ENCODE assay signal across 1 cellular context in the genomic region with DNA sequence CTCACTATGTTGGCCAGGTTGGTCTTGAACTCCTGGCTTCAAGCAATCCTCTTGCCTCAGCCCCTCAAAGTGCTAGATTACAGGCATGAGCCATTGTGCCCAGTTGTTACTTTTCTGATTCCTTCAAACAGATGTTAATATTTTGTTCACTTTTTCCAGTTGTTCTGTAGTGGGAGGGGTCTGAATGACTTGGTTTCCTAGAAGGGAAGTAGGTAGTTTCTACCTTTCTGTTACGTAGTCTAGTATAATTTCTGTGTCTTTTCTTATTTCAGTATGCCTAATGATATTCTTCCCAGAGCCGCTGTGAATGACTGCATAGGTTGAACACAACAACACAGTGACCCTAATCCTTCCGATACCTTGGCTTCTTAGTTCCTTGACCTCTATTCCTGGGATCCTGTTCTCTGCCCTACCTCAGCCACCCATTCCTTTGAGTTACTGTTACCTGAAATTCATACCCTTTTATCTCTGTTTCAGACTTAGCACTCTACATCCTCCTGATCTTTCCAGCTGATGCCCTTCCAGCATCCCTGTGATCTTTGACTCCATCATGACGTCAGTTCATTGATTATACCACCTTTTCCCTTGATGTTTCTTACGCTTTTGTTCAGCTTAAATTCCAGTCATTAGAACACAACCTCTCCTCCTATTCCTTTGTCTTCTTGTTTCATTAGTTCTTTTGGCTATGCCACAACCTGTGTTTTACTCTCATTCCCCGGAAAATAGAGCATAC.
A peak's percentile ranks its signal among the peaks of the same experiment; 100 is the strongest.
TF ChIP-seq lines count a peak whose summit lies in the region.

No MANE protein-coding gene starts in this region.

TF ChIP-seq in HepG2, 621 proteins besides CTCF, POLR2A, EP300 and RAD21:
- TF ChIP-seq, protein P1, sequence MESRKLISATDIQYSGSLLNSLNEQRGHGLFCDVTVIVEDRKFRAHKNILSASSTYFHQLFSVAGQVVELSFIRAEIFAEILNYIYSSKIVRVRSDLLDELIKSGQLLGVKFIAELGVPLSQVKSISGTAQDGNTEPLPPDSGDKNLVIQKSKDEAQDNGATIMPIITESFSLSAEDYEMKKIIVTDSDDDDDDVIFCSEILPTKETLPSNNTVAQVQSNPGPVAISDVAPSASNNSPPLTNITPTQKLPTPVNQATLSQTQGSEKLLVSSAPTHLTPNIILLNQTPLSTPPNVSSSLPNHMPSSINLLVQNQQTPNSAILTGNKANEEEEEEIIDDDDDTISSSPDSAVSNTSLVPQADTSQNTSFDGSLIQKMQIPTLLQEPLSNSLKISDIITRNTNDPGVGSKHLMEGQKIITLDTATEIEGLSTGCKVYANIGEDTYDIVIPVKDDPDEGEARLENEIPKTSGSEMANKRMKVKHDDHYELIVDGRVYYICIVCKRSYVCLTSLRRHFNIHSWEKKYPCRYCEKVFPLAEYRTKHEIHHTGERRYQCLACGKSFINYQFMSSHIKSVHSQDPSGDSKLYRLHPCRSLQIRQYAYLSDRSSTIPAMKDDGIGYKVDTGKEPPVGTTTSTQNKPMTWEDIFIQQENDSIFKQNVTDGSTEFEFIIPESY (CRISPR knock-in tag; IDR thresholded peaks at IDR 0.05) = peak; percentile 48; the same call in 1 of the 2 replicates
- TF ChIP-seq ZFP90 (CRISPR knock-in tag; IDR thresholded peaks at IDR 0.05; ENCODE audit: borderline replicate concordance) (no peak), LCORL (IDR thresholded peaks at IDR 0.05) (0 out of 2 replicates have a peak, but pooled peaks have one; percentile 37), LCORL (CRISPR knock-in tag; IDR thresholded peaks at IDR 0.05) (no peak), ZNF382 (CRISPR knock-in tag; IDR thresholded peaks at IDR 0.05; ENCODE audit: borderline replicate concordance) (no peak), ZBTB21 (CRISPR knock-in tag; IDR thresholded peaks at IDR 0.05) (0 out of 2 replicates have a peak, but pooled peaks have one; percentile 27), SOX5 (CRISPR knock-in tag; IDR thresholded peaks at IDR 0.05; ENCODE audit: borderline replicate concordance) (peak; percentile 64), NR2F6 (IDR thresholded peaks at IDR 0.05) (peak; percentile 32; the same call in 1 of the 2 replicates), NR2F6 (CRISPR knock-in tag; IDR thresholded peaks at IDR 0.05) (no peak), SOX6 (IDR thresholded peaks at IDR 0.05) (no peak), SOX6 (CRISPR knock-in tag; IDR thresholded peaks at IDR 0.05) (0 out of 2 replicates have a peak, but pooled peaks have one; percentile 32), CREB1 (IDR thresholded peaks at IDR 0.05) (peak; percentile 92), CREB1 (CRISPR knock-in tag; IDR thresholded peaks at IDR 0.05) (peak; percentile 85), GATAD2A (CRISPR knock-in tag; IDR thresholded peaks at IDR 0.05) (0 out of 2 replicates have a peak, but pooled peaks have one; percentile 13), HNF4A (CRISPR knock-in tag; IDR thresholded peaks at IDR 0.05) (peak; percentile 33), SOX13 (IDR thresholded peaks at IDR 0.05) (no peak), SOX13 (CRISPR knock-in tag; conservative IDR thresholded peaks at IDR 0.05 in 1 of 2, IDR thresholded peaks at IDR 0.05 in 1 of 2) (0 out of 4 replicates have a peak, but pooled peaks of 1 of the 2 experiments have one; percentile 17), RCOR2 (CRISPR knock-in tag; IDR thresholded peaks at IDR 0.05) (peak; percentile 18; the same call in 1 of the 2 replicates), ATF1 (CRISPR knock-in tag; IDR thresholded peaks at IDR 0.05) (peak; percentile 55), CREM (IDR thresholded peaks at IDR 0.05) (peak; percentile 68; the same call in 1 of the 2 replicates), CREM (CRISPR knock-in tag; IDR thresholded peaks at IDR 0.05) (no peak), TCF7 (IDR thresholded peaks at IDR 0.05; ENCODE audit: low read depth) (peak; percentile 39; the same call in 1 of the 2 replicates), KDM6A (CRISPR knock-in tag; IDR thresholded peaks at IDR 0.05; ENCODE audit: low read depth) (no peak), KDM1A (CRISPR knock-in tag; IDR thresholded peaks at IDR 0.05) (0 out of 2 replicates have a peak, but pooled peaks have one; percentile 14), SIX4 (CRISPR knock-in tag; IDR thresholded peaks at IDR 0.05) (no peak), TFAP4 (IDR thresholded peaks at IDR 0.05; ENCODE audit: borderline replicate concordance, low read depth) (peak; percentile 53; the same call in 1 of the 2 replicates), PHF8 (CRISPR knock-in tag; IDR thresholded peaks at IDR 0.05) (no peak), ATF7 (IDR thresholded peaks at IDR 0.05) (peak; percentile 93), ATF7 (CRISPR knock-in tag; IDR thresholded peaks at IDR 0.05) (no peak), NR2F1 (CRISPR knock-in tag; IDR thresholded peaks at IDR 0.05) (peak in 1 of 2 experiments; percentile 73; a peak in 3 of 4 replicates)
